Comparison of ENCODE assay signal across 26 cellular contexts in genomic region chr3:193498195-193498594, GRCh38. TPM values are rescaled to one million over a fixed set of nuclear protein-coding genes. Genes with fewer than 3 reads are reported as not detected.
A peak's percentile ranks its signal among the peaks of the same experiment; 100 is the strongest.
DNase-seq lines count a peak whose midpoint lies in the region; ATAC-seq and TF ChIP-seq lines count a peak whose summit lies in the region.
"Had no signal": no experiment of that assay in that cellular context is flagged by ENCODE, and none has a peak within 500 bp of the region (broad histone marks: within the 10 kb centered on the region; RNA-seq: fewer than 3 reads in every experiment).

No MANE protein-coding gene starts in this region.

- H3K27me3 Mint-ChIP-seq in CD14-positive monocyte (ENCODE audit: low read depth in 3 of 3) (peaks cover 1 to 2% (median 2%) of the 10 kb centered on the region in 3 donors), WTC11 (ENCODE audit: low read depth) (no peaks in the 10 kb centered on the region)
- H3K27me3 Mint-ChIP-seq: T-cell had no signal

- H3K4me3 Mint-ChIP-seq in CD14-positive monocyte (no peak overlapping the region), WTC11 (no peak overlapping the region)
- H3K4me3 Mint-ChIP-seq: T-cell had no signal

- peaks cover 26% of the 10 kb centered on the region for H3K4me1 Mint-ChIP-seq in CD14-positive monocyte
- no peaks in the 10 kb centered on the region for H3K4me1 Mint-ChIP-seq in WTC11
- H3K4me1 Mint-ChIP-seq: T-cell had no signal

- H3K36me3 Mint-ChIP-seq in CD14-positive monocyte, result no peaks in the 10 kb centered on the region
- H3K36me3 Mint-ChIP-seq in WTC11, result no peaks in the 10 kb centered on the region
- H3K36me3 Mint-ChIP-seq: T-cell had no signal

- CTCF ChIA-PET in WTC11 (lab: Charles Lee), result no interaction called here

- DNase-seq in CD14-positive monocyte (ENCODE audit: low spot score) (no peak), MV-4-11 (lab: John Stamatoyannopoulos, UW) (peak; percentile 74), SKM-1 treated with dmso at 0.1 percent for 144 hours (lab: John Stamatoyannopoulos, UW; ENCODE audit: unreplicated experiment) (peak; percentile 38), WTC11 (ENCODE audit: low spot score) (no peak), ureter (ENCODE audit: low spot score) (no peak), NCI-H82 (lab: John Stamatoyannopoulos, UW) (no peak), inferior parietal cortex (ENCODE audit: extremely low spot score) (no peak)
- DNase-seq: AML-193; C1 segment of cervical spinal cord; DMS53; GDM1; GOT3; HCEC 1CT; KG1; NCI-H1048; NCI-H1417 treated with DMSO at 0.1 percent for 48 hours; NCI-H187; NCI-H748 treated with DMSO at 0.1 percent for 48 hours; NK-92 treated with Interleukin-12 subunit alpha and Interleukin-12 subunit beta, amount 100 ng/mL, for 24 hours; PC-3; Right ventricle myocardium superior; T-cell had no signal

- intact Hi-C loops in CD14-positive monocyte (cut with micrococcal nuclease), result no loop called here

- ATAC-seq in WTC11, result no peak
- ATAC-seq: HepG2, PC-3, T-cell had no signal

- POLR2A ChIA-PET in WTC11 (lab: Charles Lee), result no interaction called here

- peak overlapping the region in 5 of 7 donors; percentile 50 to 85 (median 70) for H3K27ac Mint-ChIP-seq in CD14-positive monocyte
- H3K27ac Mint-ChIP-seq in WTC11, result no peak overlapping the region
- H3K27ac Mint-ChIP-seq: T-cell had no signal

- no peak for TF ChIP-seq CTCF in CD14-positive monocyte (IDR thresholded peaks at IDR 0.05)
- TF ChIP-seq CTCF in WTC11 (IDR thresholded peaks at IDR 0.05), result no peak

- H3K9me3 Mint-ChIP-seq in CD14-positive monocyte (no peaks in the 10 kb centered on the region), WTC11 (no peaks in the 10 kb centered on the region)
- H3K9me3 Mint-ChIP-seq: T-cell had no signal

TF ChIP-seq in WTC11, 78 proteins besides CTCF, POLR2A, EP300 and RAD21:
- TF ChIP-seq HMGA2 (CRISPR knock-in tag; IDR thresholded peaks at IDR 0.05) (0 out of 2 replicates have a peak, but pooled peaks have one; percentile 7), ZNF121 (CRISPR knock-in tag; IDR thresholded peaks at IDR 0.05) (no peak)

RNA-seq across cellular contexts. Expression of gene ATP13A4, which starts 56.5 kb away (rescaled TPM):
- under 1 TPM; 0.19 to 0.21 TPM for polyA plus RNA-seq in CD14-positive monocyte
- total RNA-seq in WTC11 (2021), result 0.18 to 0.60 TPM (median 0.20 TPM) in 3 replicates
- total RNA-seq in ureter, result 2.1 TPM
- total RNA-seq: A172, NCI-H460, PC-3, RPMI7951 had no signal

Comparison
In these comparisons a context has a peak if more than half of its experiments do, and no peak if none do; other contexts are left out.
1. DNase-seq: peak in MV-4-11 (single experiment) and SKM-1 treated with dmso at 0.1 percent for 144 hours (single experiment); none in CD14-positive monocyte (single experiment), WTC11 (single experiment), ureter (single experiment), NCI-H82 (single experiment) and inferior parietal cortex (single experiment).